ENCODE assay signal across 8 cellular contexts in genomic region chr9:132407196-132407595, GRCh38. TPM values are rescaled to one million over a fixed set of nuclear protein-coding genes. Genes with fewer than 3 reads are reported as not detected.
DNase-seq lines count a peak whose midpoint lies in the region; ATAC-seq and TF ChIP-seq lines count a peak whose summit lies in the region.

No MANE protein-coding gene starts in this region.

- H3K27me3 Mint-ChIP-seq in naive thymus-derived CD8-positive, alpha-beta T cell: peaks cover 9 to 17% (median 14%) of the 10 kb centered on the region in 5 donors

- in situ Hi-C loops in mammary epithelial cell (cut with MboI; ENCODE audit: low sequenced_read_pairs in 2 of 2): no loop called here

- TF ChIP-seq CTCF in mammary epithelial cell (conservative IDR thresholded peaks at IDR 0.05 in 1 of 2, IDR thresholded peaks at IDR 0.05 in 1 of 2; ENCODE audit: extremely low read depth in 1 of 2, insufficient read depth in 1 of 2, low read depth in 1 of 2, low read length in 2 of 2): no peak

- H3K4me1 ChIP-seq in ACC112 (ENCODE audit: control insufficient read depth, insufficient read depth, low read length, unreplicated experiment) (peaks cover 3% of the 10 kb centered on the region), HUES64 (ENCODE audit: insufficient read depth, low read length) (peaks cover 5% of the 10 kb centered on the region; the same call in 1 of the 2 replicates), mammary epithelial cell (ENCODE audit: insufficient read depth, low read length) (peaks cover 26% of the 10 kb centered on the region)

- H3K27me3 ChIP-seq in ACC112 (ENCODE audit: insufficient read depth, low read length): peaks cover 28% of the 10 kb centered on the region
- H3K27me3 ChIP-seq in HUES64 (ENCODE audit: insufficient read depth, low read length): peaks cover 39% of the 10 kb centered on the region
- H3K27me3 ChIP-seq in mammary epithelial cell (ENCODE audit: insufficient read depth, low read length): no peaks in the 10 kb centered on the region

- intact Hi-C loops in mammary epithelial cell (cut with micrococcal nuclease): loop anchor here (5.0 kb wide), 2 partner anchors 225 to 650 kb away; no protein-coding TSS in a partner anchor

- peak overlapping the region; percentile 88 to 98 (median 93) for H3K27ac Mint-ChIP-seq in naive thymus-derived CD8-positive, alpha-beta T cell

- H2AFZ ChIP-seq in ACC112 (ENCODE audit: low read length, unreplicated experiment): peak overlapping the region; percentile 69
- H2AFZ ChIP-seq in mammary epithelial cell (ENCODE audit: low read depth, low read length): peak overlapping the region; percentile 90

- POLR2A ChIA-PET in naive thymus-derived CD8-positive, alpha-beta T cell (lab: Charles Lee): no interaction called here

- no peak overlapping the region for H3K9ac ChIP-seq in HUES64 (ENCODE audit: low read depth, low read length)
- H3K9ac ChIP-seq in mammary epithelial cell (ENCODE audit: insufficient read depth, low read length): no peak overlapping the region

- H3K4me3 ChIP-seq in ACC112 (ENCODE audit: low read depth, low read length): peak overlapping the region; percentile 85
- H3K4me3 ChIP-seq in HUES64 (ENCODE audit: low read length): peak overlapping the region; percentile 85; the same call in 1 of the 2 replicates
- peak overlapping the region in 2 of 3 experiments; percentile 46 to 71 for H3K4me3 ChIP-seq in mammary epithelial cell (replicated peaks in 1 of 3; ENCODE audit: insufficient read depth in 1 of 3, low read depth in 2 of 3, low read length in 3 of 3)

- peak overlapping the region; percentile 67 to 96 (median 95) for H3K4me3 Mint-ChIP-seq in naive thymus-derived CD8-positive, alpha-beta T cell

- dilution Hi-C loops in mammary epithelial cell (cut with HindIII; ENCODE audit: low sequenced_read_pairs): no loop called here

- H3K9me3 Mint-ChIP-seq in naive thymus-derived CD8-positive, alpha-beta T cell: no peaks in the 10 kb centered on the region

- CTCF ChIA-PET in mammary epithelial cell (lab: Charles Lee; ENCODE audit: low non-redundant PET): no interaction called here

- no peaks in the 10 kb centered on the region for H4K20me1 ChIP-seq in mammary epithelial cell (ENCODE audit: insufficient read depth, low read length)

- H3K4me2 ChIP-seq in mammary epithelial cell (ENCODE audit: insufficient read depth, low read depth, low read length): peak overlapping the region; percentile 60

- 20% methylated on average over 2 of the region's 2 CpGs for WGBS in HUES64
- 100% methylated on average over 2 of the region's 2 CpGs for WGBS in mammary epithelial cell (ENCODE audit: low coverage, missing lambda C conversion rate)

- peaks cover 34 to 64% (median 63%) of the 10 kb centered on the region in 4 donors for H3K4me1 Mint-ChIP-seq in naive thymus-derived CD8-positive, alpha-beta T cell

- H3K79me2 ChIP-seq in ACC112 (ENCODE audit: control insufficient read depth, insufficient read depth, low read length, unreplicated experiment): peaks cover 29% of the 10 kb centered on the region
- peaks cover 33% of the 10 kb centered on the region for H3K79me2 ChIP-seq in mammary epithelial cell (ENCODE audit: insufficient read depth, low read length)

- no TSS peak for BruUV-seq in mammary epithelial cell (replicated peaks; lab: Mats Ljungman, UMichigan)

- H3K27ac ChIP-seq in ACC112 (ENCODE audit: low read depth, low read length): no peak overlapping the region
- H3K27ac ChIP-seq in HUES64 (ENCODE audit: low read depth, low read length): no peak overlapping the region
- H3K27ac ChIP-seq in mammary epithelial cell (ENCODE audit: insufficient read depth, low read depth, low read length): peak overlapping the region; percentile 54

- peaks cover 0 to 17% (median 6%) of the 10 kb centered on the region in 3 donors for H3K36me3 Mint-ChIP-seq in naive thymus-derived CD8-positive, alpha-beta T cell

- no peak for DNase-seq in mammary epithelial cell
- no peak for DNase-seq in naive thymus-derived CD8-positive, alpha-beta T cell
- no peak for DNase-seq in NCI-H2081 (lab: John Stamatoyannopoulos, UW)

- H3K9me3 ChIP-seq in HUES64 (ENCODE audit: insufficient read depth, low read depth, low read length): no peaks in the 10 kb centered on the region
- no peaks in the 10 kb centered on the region for H3K9me3 ChIP-seq in mammary epithelial cell (replicated peaks; ENCODE audit: insufficient read depth, low read length)

- ATAC-seq in naive thymus-derived CD8-positive, alpha-beta T cell: no peak
- ATAC-seq in HG03196 (IDR thresholded peaks at IDR 0.05; ENCODE audit: unreplicated experiment) (no peak), HG02981 (IDR thresholded peaks at IDR 0.05; ENCODE audit: unreplicated experiment) (no peak), GM19397 (IDR thresholded peaks at IDR 0.05; ENCODE audit: unreplicated experiment) (no peak)

- H3K36me3 ChIP-seq in ACC112 (ENCODE audit: insufficient read depth, low read length) (no peaks in the 10 kb centered on the region), HUES64 (ENCODE audit: insufficient read depth, low read length) (peaks cover 17% of the 10 kb centered on the region), mammary epithelial cell (ENCODE audit: insufficient read depth, low read length) (no peaks in the 10 kb centered on the region)

RNA-seq across cellular contexts. Expression of gene TTF1, which starts 0.6 kb away (rescaled TPM):
- polyA plus RNA-seq in HUES64 (2013, experiment 1 of 2): 17.8 TPM
- 18.0 TPM for polyA plus RNA-seq in HUES64 (2013, experiment 2 of 2)
- 10 to 100 TPM in 1 of 2 donors, 1 to 10 TPM in 1; 7.5 to 11.4 TPM for total RNA-seq in mammary epithelial cell
- polyA plus RNA-seq in mammary epithelial cell: 10.3 TPM
- polyA minus RNA-seq in mammary epithelial cell: 7.5 TPM
- total RNA-seq in naive thymus-derived CD8-positive, alpha-beta T cell: 10 to 100 TPM; 20.9 to 22.8 TPM
- polyA plus RNA-seq in naive thymus-derived CD8-positive, alpha-beta T cell: 1 to 10 TPM; 5.7 to 7.1 (median 5.9) TPM

RNA-seq across cellular contexts. Expression of gene CFAP77, which starts 2.8 kb away (rescaled TPM):
- 0.80 TPM for polyA plus RNA-seq in HUES64 (2013, experiment 1 of 2)
- polyA plus RNA-seq in HUES64 (2013, experiment 2 of 2): 1.1 TPM
- total RNA-seq in mammary epithelial cell: not detected
- not detected for polyA plus RNA-seq in mammary epithelial cell
- polyA minus RNA-seq in mammary epithelial cell: not detected
- total RNA-seq in naive thymus-derived CD8-positive, alpha-beta T cell: not detected
- not detected for polyA plus RNA-seq in naive thymus-derived CD8-positive, alpha-beta T cell

RNA-seq across cellular contexts. Expression of gene SETX, which starts 52.4 kb away (rescaled TPM):
- polyA plus RNA-seq in HUES64 (2013, experiment 1 of 2): 21.5 TPM
- 21.9 TPM for polyA plus RNA-seq in HUES64 (2013, experiment 2 of 2)
- total RNA-seq in mammary epithelial cell: 10 to 100 TPM; 37.3 to 70.3 TPM
- polyA plus RNA-seq in mammary epithelial cell: 14.7 TPM
- polyA minus RNA-seq in mammary epithelial cell: 45.9 TPM
- total RNA-seq in naive thymus-derived CD8-positive, alpha-beta T cell: 10 to 100 TPM; 80.5 to 84.8 TPM
- 10 to 100 TPM; 21.4 to 29.1 (median 25.9) TPM for polyA plus RNA-seq in naive thymus-derived CD8-positive, alpha-beta T cell
